8 cellular contexts compared by ENCODE assay signal in genomic region chr1:224700915-224701531, GRCh38.
DNase-seq lines count a peak whose midpoint lies in the region; ATAC-seq and TF ChIP-seq lines count a peak whose summit lies in the region.

No MANE protein-coding gene starts in this region.

- TF ChIP-seq RAD21 in IMR-90 (IDR thresholded peaks at IDR 0.05; ENCODE audit: low read length), result peak; percentile 45

- no peaks in the 10 kb centered on the region for H3K27me3 ChIP-seq in AG04450 (ENCODE audit: control insufficient read depth, insufficient read depth, low read length)
- no peaks in the 10 kb centered on the region; the same call in 1 of the 2 replicates for H3K27me3 ChIP-seq in IMR-90 (ENCODE audit: control insufficient read depth, insufficient read depth, low read length)

- no peak for TF ChIP-seq POLR2A in IMR-90 (IDR thresholded peaks at IDR 0.05; ENCODE audit: low read depth, low read length)

- DNase-seq in AG04450 (ENCODE audit: low read depth, low spot score) (no peak), IMR-90 (peak; percentile 7), dermis blood vessel endothelial cell (peak; percentile 18)
- no peak for DNase-seq in effector CD8-positive, alpha-beta T cell (lab: John Stamatoyannopoulos, UW)
- no peak for DNase-seq in stimulated activated naive B cell treated with anti-CD40 and anti-IgM and Interleukin-4, amounts not matched to agents 10 μg/mL and 1 μg/mL and 100 μg/mL, for 72 hours

- no peak overlapping the region for H4K5ac ChIP-seq in IMR-90 (ENCODE audit: low read depth, low read length)

- H4K91ac ChIP-seq in IMR-90 (ENCODE audit: insufficient read depth, low read depth, low read length), result no peak overlapping the region

- no peak overlapping the region for H3K4me3 Mint-ChIP-seq in stimulated activated naive B cell treated with anti-CD40 and anti-IgM and Interleukin-4, amounts not matched to agents 10 μg/mL and 1 μg/mL and 100 μg/mL, for 72 hours

- H2BK20ac ChIP-seq in IMR-90 (ENCODE audit: low read depth, low read length), result no peak overlapping the region

- in situ Hi-C loops in IMR-90 (cut with MboI; ENCODE audit: low sequenced_read_pairs), result no loop called here

- no peak overlapping the region for H2AK9ac ChIP-seq in IMR-90 (replicated peaks; ENCODE audit: low read depth, low read length, poor library complexity)

- CTCF ChIA-PET in AG04450 (lab: Charles Lee), result interaction anchor here (0.6 to 2.7 kb wide), 13 partner anchors 9 to 222 kb away, joined by 3 to 15 read pairs (median 4); no protein-coding TSS in a partner anchor
- CTCF ChIA-PET in IMR-90 (lab: Yijun Ruan, JAX), result interaction anchor here (0.5 to 2.0 kb wide), 9 partner anchors 9 to 188 kb away, joined by 3 to 6 read pairs (median 3); no protein-coding TSS in a partner anchor

- H3K4ac ChIP-seq in IMR-90 (ENCODE audit: low read depth, low read length), result no peak overlapping the region

- H3K4me1 ChIP-seq in IMR-90 (ENCODE audit: control insufficient read depth, insufficient read depth, low read length), result no peaks in the 10 kb centered on the region

- H3K18ac ChIP-seq in IMR-90 (ENCODE audit: low read depth, low read length), result no peak overlapping the region

- H3K27ac ChIP-seq in AG04450 (ENCODE audit: low read depth, low read length) (no peak overlapping the region), IMR-90 (ENCODE audit: insufficient read depth, low read length) (no peak overlapping the region)

- WGBS in IMR-90 (ENCODE audit: extremely low coverage in 2 of 2, insufficient read length in 1 of 2), 2 experiments, result no CpG with 5 or more reads among the region's 4 CpGs

- peaks cover 0 to 6% of the 10 kb centered on the region in 2 donors for H3K27me3 Mint-ChIP-seq in stimulated activated naive B cell treated with anti-CD40 and anti-IgM and Interleukin-4, amounts not matched to agents 10 μg/mL and 1 μg/mL and 100 μg/mL, for 72 hours

- H3K9me3 ChIP-seq in AG04450 (ENCODE audit: control insufficient read depth, insufficient read depth, low read length), result no peaks in the 10 kb centered on the region
- H3K9me3 ChIP-seq in IMR-90 (ENCODE audit: control insufficient read depth, insufficient read depth, low read length), result no peaks in the 10 kb centered on the region

- H3K79me1 ChIP-seq in IMR-90 (ENCODE audit: low read depth in 1 of 2, low read length in 2 of 2), result peaks cover 0 to 3% of the 10 kb centered on the region in 2 experiments; a peak in 1 of 4 replicates

- H3K36me3 ChIP-seq in IMR-90 (ENCODE audit: control insufficient read depth, insufficient read depth, low read length), result no peaks in the 10 kb centered on the region

- no peak overlapping the region for H4K8ac ChIP-seq in IMR-90 (ENCODE audit: low read depth in 2 of 2, low read length in 2 of 2)

- H2BK15ac ChIP-seq in IMR-90 (ENCODE audit: low read depth, low read length), result no peak overlapping the region

- H3K9me1 ChIP-seq in IMR-90 (ENCODE audit: insufficient read depth, low read length), result peaks cover 3% of the 10 kb centered on the region; the same call in 1 of the 2 replicates

- intact Hi-C loops in IMR-90 (cut with micrococcal nuclease), result loop anchor here (1.0 kb wide), 1 partner anchor 152 kb away; no protein-coding TSS in a partner anchor

- no peak overlapping the region for H3K4me3 ChIP-seq in AG04450 (ENCODE audit: low read depth, low read length)
- no peak overlapping the region for H3K4me3 ChIP-seq in IMR-90 (ENCODE audit: insufficient read depth, low read depth, low read length)

- dilution Hi-C loops in IMR-90 (cut with HindIII; ENCODE audit: low sequenced_read_pairs, unreplicated experiment), result no loop called here

- no peaks in the 10 kb centered on the region for H3K36me3 Mint-ChIP-seq in stimulated activated naive B cell treated with anti-CD40 and anti-IgM and Interleukin-4, amounts not matched to agents 10 μg/mL and 1 μg/mL and 100 μg/mL, for 72 hours

- H2BK120ac ChIP-seq in IMR-90 (ENCODE audit: low read depth, low read length), result no peak overlapping the region

- no peak overlapping the region for H2AK5ac ChIP-seq in IMR-90 (ENCODE audit: low read depth, low read length)

- no peak overlapping the region for H3K56ac ChIP-seq in IMR-90 (ENCODE audit: extremely low read depth, insufficient read depth, low read length)

- H4K20me1 ChIP-seq in IMR-90 (ENCODE audit: insufficient read depth, low read length), result no peaks in the 10 kb centered on the region

- no peak overlapping the region for H2BK5ac ChIP-seq in IMR-90 (ENCODE audit: low read depth, low read length, poor library complexity, severe bottlenecking)

- no peaks in the 10 kb centered on the region for H3K4me1 Mint-ChIP-seq in stimulated activated naive B cell treated with anti-CD40 and anti-IgM and Interleukin-4, amounts not matched to agents 10 μg/mL and 1 μg/mL and 100 μg/mL, for 72 hours

- no TSS peak for BruUV-seq in IMR-90 (replicated peaks; lab: Mats Ljungman, UMichigan)

- peak; percentile 42 for TF ChIP-seq CTCF in AG04450 (IDR thresholded peaks at IDR 0.05; ENCODE audit: low read depth, low read length)
- TF ChIP-seq CTCF in IMR-90 (conservative IDR thresholded peaks at IDR 0.05; ENCODE audit: low read depth, low read length), result peak; percentile 39

- POLR2A ChIA-PET in AG04450 (lab: Yijun Ruan, JAX), result no interaction called here
- POLR2A ChIA-PET in IMR-90 (lab: Charles Lee; ENCODE audit: unreplicated experiment), result no interaction called here

- no peak overlapping the region for H3K23ac ChIP-seq in IMR-90 (ENCODE audit: low read depth, low read length)

- H3K9me3 Mint-ChIP-seq in stimulated activated naive B cell treated with anti-CD40 and anti-IgM and Interleukin-4, amounts not matched to agents 10 μg/mL and 1 μg/mL and 100 μg/mL, for 72 hours, result no peaks in the 10 kb centered on the region

- ATAC-seq in GM18519 (IDR thresholded peaks at IDR 0.05; ENCODE audit: low FRiP score, unreplicated experiment) (peak; percentile 80), IMR-90 (ENCODE audit: low read depth) (peak; percentile 56; the same call in 1 of the 2 replicates), GM18517 (IDR thresholded peaks at IDR 0.05; ENCODE audit: unreplicated experiment) (no peak), HG03135 (IDR thresholded peaks at IDR 0.05; ENCODE audit: unreplicated experiment) (no peak)
- no peak for ATAC-seq in stimulated activated naive B cell treated with anti-CD40 and anti-IgM and Interleukin-4, amounts not matched to agents 10 μg/mL and 1 μg/mL and 100 μg/mL, for 72 hours (replicated peaks)

- no peak overlapping the region for H3K4me2 ChIP-seq in IMR-90 (ENCODE audit: low read depth, low read length)

- no peak overlapping the region for H3K27ac Mint-ChIP-seq in stimulated activated naive B cell treated with anti-CD40 and anti-IgM and Interleukin-4, amounts not matched to agents 10 μg/mL and 1 μg/mL and 100 μg/mL, for 72 hours

- no peak overlapping the region for H3K14ac ChIP-seq in IMR-90 (replicated peaks; ENCODE audit: low read depth, low read length)

- no peak overlapping the region for H3K9ac ChIP-seq in IMR-90 (ENCODE audit: low read depth, low read length)

- H2AFZ ChIP-seq in IMR-90 (replicated peaks; ENCODE audit: low read length, poor library complexity), result peak overlapping the region; percentile 25

TF ChIP-seq in IMR-90, 13 proteins besides CTCF, POLR2A, EP300 and RAD21:
- TF ChIP-seq SMC3 (IDR thresholded peaks at IDR 0.05; ENCODE audit: low read depth, low read length) (peak; percentile 26; the same call in 1 of the 2 replicates), MXI1 (IDR thresholded peaks at IDR 0.05; ENCODE audit: borderline replicate concordance, low read depth, low read length) (no peak)
TF ChIP-seq in IMR-90: peak in this region for 1.

Comparison
In these comparisons a context has a peak if more than half of its experiments do, and no peak if none do; other contexts are left out.
1. DNase-seq: peak in IMR-90 (single experiment) and dermis blood vessel endothelial cell (single experiment); none in AG04450 (single experiment), effector CD8-positive, alpha-beta T cell (single experiment) and stimulated activated naive B cell treated with anti-CD40 and anti-IgM and Interleukin-4, amounts not matched to agents 10 μg/mL and 1 μg/mL and 100 μg/mL, for 72 hours (single experiment).
2. ATAC-seq: peak in GM18519 (single experiment) and IMR-90 (single experiment); none in GM18517 (single experiment), stimulated activated naive B cell treated with anti-CD40 and anti-IgM and Interleukin-4, amounts not matched to agents 10 μg/mL and 1 μg/mL and 100 μg/mL, for 72 hours (0 of 2) and HG03135 (single experiment).